In the genomic region with DNA sequence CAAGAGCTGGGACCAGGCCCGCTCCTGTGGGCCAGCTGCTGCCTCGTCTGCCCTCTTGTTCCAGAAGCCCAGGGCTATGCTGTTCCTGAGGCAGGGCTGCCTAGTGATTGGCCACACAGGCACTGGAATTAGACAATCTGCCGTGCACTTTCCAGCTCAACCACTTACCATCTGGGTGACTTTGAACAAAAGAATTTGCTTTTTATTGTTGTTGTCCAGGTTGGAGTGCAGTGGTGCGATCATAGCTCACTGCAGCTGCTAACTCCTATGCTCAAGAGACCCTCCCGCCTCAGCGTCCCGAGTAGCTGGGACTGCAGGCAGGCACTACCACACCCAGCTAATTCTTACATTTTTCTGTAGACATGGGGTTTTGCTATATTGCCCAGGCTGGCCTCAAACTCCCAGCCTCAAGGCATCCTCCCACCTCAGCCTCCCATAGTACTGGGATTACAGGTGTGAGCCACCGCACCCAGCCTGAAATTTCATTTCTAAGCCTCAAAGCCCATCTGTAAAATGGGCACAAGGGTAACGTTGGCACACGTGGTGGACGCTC, we compare ENCODE assay signal across 1 cellular context.
TF ChIP-seq lines count a peak whose summit lies in the region.

No MANE protein-coding gene starts in this region.

TF ChIP-seq in H1, 55 proteins besides CTCF, POLR2A, EP300 and RAD21 (continued from another document):
- TF ChIP-seq CEBPB (IDR thresholded peaks at IDR 0.05; ENCODE audit: low read depth, low read length) (no peak), SIN3A (conservative IDR thresholded peaks at IDR 0.05 in 1 of 2, IDR thresholded peaks at IDR 0.05 in 1 of 2; ENCODE audit: low read depth in 1 of 2, low read length in 2 of 2) (no peak), HDAC6 (IDR thresholded peaks at IDR 0.05; ENCODE audit: low read depth, low read length) (no peak), NANOG (IDR thresholded peaks at IDR 0.05; ENCODE audit: insufficient read depth, low read depth, low read length, poor library complexity, severe bottlenecking) (no peak), POLR2AphosphoS5 (IDR thresholded peaks at IDR 0.05; ENCODE audit: low read depth, low read length) (no peak), BCL11A (IDR thresholded peaks at IDR 0.05; ENCODE audit: low read depth in 2 of 2, low read length in 2 of 2) (no peak), EZH2 (IDR thresholded peaks at IDR 0.05; ENCODE audit: low read depth, low read length, severe bottlenecking) (no peak), JUN (IDR thresholded peaks at IDR 0.05; ENCODE audit: low read depth, low read length) (no peak)
